24 cellular contexts compared by ENCODE assay signal in genomic region chr9:22118810-22119479, GRCh38.
DNase-seq lines count a peak whose midpoint lies in the region; ATAC-seq, FAIRE-seq and TF ChIP-seq lines count a peak whose summit lies in the region.
"Had no signal": no experiment of that assay in that cellular context is flagged by ENCODE, and none has a peak within 500 bp of the region (broad histone marks: within the 10 kb centered on the region; RNA-seq: fewer than 3 reads in every experiment).

No MANE protein-coding gene starts in this region.

- no peak overlapping the region for H2AFZ ChIP-seq in mesenchymal stem cell (ENCODE audit: low read depth, low read length)

- H3K4me3 Mint-ChIP-seq in type B pancreatic cell = peak overlapping the region; percentile 13
- H3K4me3 Mint-ChIP-seq in Caco-2 (ENCODE audit: unreplicated experiment) = no peak overlapping the region
- H3K4me3 Mint-ChIP-seq: natural killer cell, T-helper 17 cell had no signal

- H3K4me1 ChIP-seq in mesenchymal stem cell (ENCODE audit: control insufficient read depth, insufficient read depth, low read depth, low read length) (peaks cover 4% of the 10 kb centered on the region), pancreas (peaks cover 0 to 6% (median 1%) of the 10 kb centered on the region in 3 donors), Caco-2 (peaks cover 35% of the 10 kb centered on the region)
- H3K4me1 ChIP-seq: adrenal gland had no signal

- TF ChIP-seq CTCF in bronchial epithelial cell (IDR thresholded peaks at IDR 0.05; ENCODE audit: insufficient read depth, low read length, severe bottlenecking) (no peak), type B pancreatic cell (conservative IDR thresholded peaks at IDR 0.05) (no peak), pancreas (IDR thresholded peaks at IDR 0.05) (no peak), Caco-2 (IDR thresholded peaks at IDR 0.05; ENCODE audit: insufficient read depth in 1 of 2, low read depth in 1 of 2, low read length in 1 of 2, severe bottlenecking in 1 of 2, unreplicated experiment in 1 of 2) (no peak)

- H3K23ac ChIP-seq in mesenchymal stem cell (ENCODE audit: low read length in 2 of 2) = no peak overlapping the region

- peak overlapping the region; percentile 72 for H3K9ac ChIP-seq in mesenchymal stem cell (ENCODE audit: low read length)

- H2BK15ac ChIP-seq in mesenchymal stem cell (ENCODE audit: low read depth, poor library complexity, severe bottlenecking) = no peak overlapping the region

- H3K36me3 ChIP-seq in bronchial epithelial cell (ENCODE audit: control insufficient read depth, insufficient read depth, low read length) (no peaks in the 10 kb centered on the region), mesenchymal stem cell (ENCODE audit: control insufficient read depth in 1 of 2, insufficient read depth in 2 of 2, low read depth in 1 of 2, low read length in 2 of 2) (no peaks in the 10 kb centered on the region), pancreas (no peaks in the 10 kb centered on the region), Caco-2 (ENCODE audit: control insufficient read depth, insufficient read depth, low read length) (no peaks in the 10 kb centered on the region)
- H3K36me3 ChIP-seq: adrenal gland, left lung had no signal

- POLR2A ChIA-PET in Caco-2 (lab: Charles Lee) = no interaction called here

- intact Hi-C loops in pancreas (cut with DNase I) (no loop called here), Caco-2 (cut with micrococcal nuclease; ENCODE audit: unreplicated experiment) (loop anchor here (1.0 to 2.0 kb wide), 5 partner anchors 66 to 306 kb away; no protein-coding TSS in a partner anchor)

- peak; percentile 60 for DNase-seq in NCI-H69 (lab: John Stamatoyannopoulos, UW)
- peak; percentile 63 for DNase-seq in bronchial epithelial cell (ENCODE audit: low read depth)
- DNase-seq in mesenchymal stem cell = no peak
- no peak for DNase-seq in type B pancreatic cell (ENCODE audit: extremely low spot score, unreplicated experiment)
- no peak for DNase-seq in pancreas
- no peak for DNase-seq in NCI-H146 treated with DMSO at 0.1 percent for 48 hours (lab: John Stamatoyannopoulos, UW; ENCODE audit: unreplicated experiment)
- no peak for DNase-seq in Caco-2
- DNase-seq: activated CD4-positive, alpha-beta T cell treated with anti-CD3 and anti-CD28 coated beads, Interleukin-2, amount 50 U/mL, for 4 hours; activated naive CD4-positive, alpha-beta T cell; C1 segment of cervical spinal cord; DMS79; effector CD4-positive, alpha-beta T cell; GDM1; glutamatergic neuron; left lung; natural killer cell; NCI-H1092; NCI-H510A; occipital lobe; stimulated activated CD4-positive, alpha-beta T cell treated with anti-CD3 and anti-CD28 coated beads, Interleukin-15, amount 100 ng/mL, for 24 hours; stimulated activated CD4-positive, alpha-beta T cell treated with anti-CD3 and anti-CD28 coated beads, Interleukin-4, amount 100 ng/mL, for 4 hours; T-helper 17 cell had no signal

- no peak overlapping the region for H3K18ac ChIP-seq in mesenchymal stem cell (ENCODE audit: low read depth in 1 of 2, low read length in 2 of 2)

- H2BK12ac ChIP-seq in mesenchymal stem cell (ENCODE audit: low read length in 2 of 2) = peak overlapping the region in 1 of 2 experiments; percentile 85

- no peak for ATAC-seq in pancreas
- ATAC-seq: natural killer cell had no signal

- H3K4me2 ChIP-seq in mesenchymal stem cell (ENCODE audit: low read length, poor library complexity, severe bottlenecking) = no peak overlapping the region

- H3K36me3 Mint-ChIP-seq in type B pancreatic cell (no peaks in the 10 kb centered on the region), Caco-2 (ENCODE audit: insufficient read depth, unreplicated experiment) (peaks cover 4% of the 10 kb centered on the region)
- H3K36me3 Mint-ChIP-seq: natural killer cell had no signal

- no peaks in the 10 kb centered on the region for H3K79me1 ChIP-seq in mesenchymal stem cell (replicated peaks; ENCODE audit: low read length, poor library complexity, severe bottlenecking)

- H3K27ac ChIP-seq in mesenchymal stem cell (ENCODE audit: low read length, poor library complexity, severe bottlenecking) = peak overlapping the region; percentile 12
- H3K27ac ChIP-seq in pancreas = no peak overlapping the region
- H3K27ac ChIP-seq: adrenal gland had no signal

- BruUV-seq in Caco-2 (replicated peaks; lab: Mats Ljungman, UMichigan) = no TSS peak

- no peak overlapping the region for H2BK120ac ChIP-seq in mesenchymal stem cell (ENCODE audit: low read depth, low read length)

- H2AK5ac ChIP-seq in mesenchymal stem cell (ENCODE audit: low read length, severe bottlenecking) = no peak overlapping the region

- H3K27me3 ChIP-seq in bronchial epithelial cell (ENCODE audit: control insufficient read depth, insufficient read depth, low read length) = no peaks in the 10 kb centered on the region
- H3K27me3 ChIP-seq in mesenchymal stem cell (ENCODE audit: control insufficient read depth in 1 of 2, insufficient read depth in 1 of 2, low read length in 2 of 2) = no peaks in the 10 kb centered on the region
- no peaks in the 10 kb centered on the region for H3K27me3 ChIP-seq in pancreas
- no peaks in the 10 kb centered on the region for H3K27me3 ChIP-seq in Caco-2 (replicated peaks; ENCODE audit: control insufficient read depth, insufficient read depth, low read length)
- H3K27me3 ChIP-seq: adrenal gland, left lung had no signal

- H2BK5ac ChIP-seq in mesenchymal stem cell (ENCODE audit: low read depth, low read length, poor library complexity, severe bottlenecking) = no peak overlapping the region

- H3K9me3 ChIP-seq in mesenchymal stem cell (ENCODE audit: control insufficient read depth, low read length) = peaks cover 6% of the 10 kb centered on the region
- H3K9me3 ChIP-seq in pancreas = no peaks in the 10 kb centered on the region
- peaks cover 3% of the 10 kb centered on the region; the same call in 1 of the 2 replicates for H3K9me3 ChIP-seq in Caco-2
- H3K9me3 ChIP-seq: adrenal gland, left lung had no signal

- H4K91ac ChIP-seq in mesenchymal stem cell (ENCODE audit: low read length) = no peak overlapping the region

- H3K4me1 Mint-ChIP-seq in type B pancreatic cell (ENCODE audit: unreplicated experiment) = peaks cover 8% of the 10 kb centered on the region
- H3K4me1 Mint-ChIP-seq in Caco-2 (ENCODE audit: low read depth, unreplicated experiment) = peaks cover 26% of the 10 kb centered on the region
- H3K4me1 Mint-ChIP-seq: natural killer cell had no signal

- no peak overlapping the region for H3K4ac ChIP-seq in mesenchymal stem cell (ENCODE audit: low read depth in 1 of 2, low read length in 2 of 2)

- H3K14ac ChIP-seq in mesenchymal stem cell (ENCODE audit: low read length in 2 of 2) = no peak overlapping the region

- H3K27ac Mint-ChIP-seq in type B pancreatic cell (peak overlapping the region; percentile 95), Caco-2 (ENCODE audit: unreplicated experiment) (no peak overlapping the region)
- H3K27ac Mint-ChIP-seq: natural killer cell, T-helper 17 cell had no signal

- whole genome bisulfite sequencing in mesenchymal stem cell = 76% methylated on average over 5 of the region's 5 CpGs
- 84 to 88% methylated on average over 5 of the region's 5 CpGs for WGBS in pancreas, 2 donors

- FAIRE-seq in bronchial epithelial cell (lab: Jason Lieb, UNC) = no peak
- FAIRE-seq in pancreas (lab: Jason Lieb, UNC) = no peak

- H3K9me3 Mint-ChIP-seq in type B pancreatic cell (no peaks in the 10 kb centered on the region), Caco-2 (ENCODE audit: unreplicated experiment) (no peaks in the 10 kb centered on the region)
- H3K9me3 Mint-ChIP-seq: natural killer cell had no signal

- H3K27me3 Mint-ChIP-seq in type B pancreatic cell (no peaks in the 10 kb centered on the region), Caco-2 (ENCODE audit: insufficient read depth, unreplicated experiment) (no peaks in the 10 kb centered on the region)

- no peak overlapping the region for H4K8ac ChIP-seq in mesenchymal stem cell (ENCODE audit: low read length)

- CTCF ChIA-PET in Caco-2 (lab: Charles Lee) = interaction anchor here (0.6 to 2.0 kb wide), 8 partner anchors 10 to 323 kb away, joined by 3 to 26 read pairs (median 5); partner anchors contain the start of genes CDKN2A, CDKN2B and CDKN2B-AS1

- H3K4me3 ChIP-seq in bronchial epithelial cell (ENCODE audit: low read depth, low read length) (no peak overlapping the region), mesenchymal stem cell (ENCODE audit: insufficient read depth in 1 of 2, low read depth in 1 of 2, low read length in 2 of 2) (no peak overlapping the region), pancreas (no peak overlapping the region), Caco-2 (ENCODE audit: low read depth, low read length) (no peak overlapping the region)
- H3K4me3 ChIP-seq: adrenal gland, GM23248, left lung had no signal

Comparison
In these comparisons a context has a peak if more than half of its experiments do, and no peak if none do; other contexts are left out.
1. DNase-seq: peak in NCI-H69 (single experiment) and bronchial epithelial cell (single experiment); none in mesenchymal stem cell (single experiment), type B pancreatic cell (single experiment), pancreas (0 of 6), NCI-H146 treated with DMSO at 0.1 percent for 48 hours (single experiment) and Caco-2 (0 of 2).